In the genomic region with DNA sequence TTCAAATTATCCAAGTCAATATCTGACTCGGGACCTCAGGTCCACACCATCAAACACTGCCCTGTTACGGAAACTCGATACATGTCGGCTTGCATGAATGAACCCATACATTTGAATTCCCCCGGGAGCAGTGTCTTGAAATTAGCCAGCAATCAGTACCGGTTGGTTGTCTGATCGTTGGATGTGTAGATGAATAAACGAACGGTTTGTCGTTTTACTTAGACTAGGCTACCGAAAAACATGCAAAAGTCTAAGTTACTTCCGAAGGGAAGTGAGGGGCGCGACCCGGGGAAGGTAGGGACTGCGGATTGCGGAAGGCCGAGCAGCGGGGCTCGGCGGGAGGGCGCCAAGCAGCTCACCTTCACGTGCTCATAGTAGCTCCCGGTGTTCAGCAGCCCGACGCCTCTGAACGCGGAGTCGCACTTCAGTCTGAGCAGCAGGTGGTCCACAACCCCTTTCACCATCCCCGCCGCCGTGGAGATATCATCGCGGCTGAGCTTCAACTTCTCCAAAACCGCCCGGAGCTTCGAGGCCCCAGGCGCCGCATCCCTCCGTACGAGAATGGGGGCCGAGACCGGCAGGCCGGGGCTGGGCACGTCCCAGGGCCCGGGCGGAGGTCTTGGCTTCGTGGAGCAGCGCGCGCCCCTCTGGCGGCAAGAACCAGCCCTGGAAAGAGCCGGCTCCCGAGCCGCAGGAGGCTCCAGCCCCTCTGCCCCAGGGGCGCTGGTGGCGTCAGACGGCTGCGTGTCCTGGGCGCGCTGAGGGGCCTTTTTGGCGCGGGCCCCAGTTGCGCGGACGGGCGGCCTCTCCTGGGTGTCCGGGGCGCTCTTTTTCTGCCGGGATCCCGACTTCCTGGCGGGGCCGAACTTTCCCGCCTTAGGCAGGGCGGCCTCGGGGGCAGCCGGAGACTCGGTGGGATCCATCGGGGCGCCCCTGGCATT, we compare ENCODE assay signal across 8 cellular contexts. TPM values are rescaled to one million over a fixed set of nuclear protein-coding genes. Genes with fewer than 3 reads are reported as not detected.
DNase-seq lines count a peak whose midpoint lies in the region; ATAC-seq and TF ChIP-seq lines count a peak whose summit lies in the region.

No MANE protein-coding gene starts in this region.

- peak overlapping the region; percentile 26 to 82 for H3K27ac ChIP-seq in coronary artery

- in situ Hi-C loops in GM13977 (cut with MboI; ENCODE audit: low pct_unique_long_range_greater_than_20kb, low sequenced_read_pairs, unreplicated experiment) = no loop called here

- ATAC-seq in HG02588 (IDR thresholded peaks at IDR 0.05; ENCODE audit: unreplicated experiment) (peak; percentile 43), left lobe of liver (peak; percentile 70)

- DNase-seq in GM13977 (ENCODE audit: low spot score) = peak; percentile 58
- DNase-seq in NCI-H1417 (lab: John Stamatoyannopoulos, UW) = peak; percentile 38 to 92 (median 91)
- peak; percentile 24 for DNase-seq in activated CD4-positive, alpha-beta T cell treated with anti-CD3 and anti-CD28 coated beads for 1 hour
- peak; percentile 81 for DNase-seq in coronary artery (ENCODE audit: low spot score)
- peak; percentile 49 for DNase-seq in left lobe of liver (ENCODE audit: low spot score)
- DNase-seq in stimulated activated CD4-positive, alpha-beta T cell treated with anti-CD3 and anti-CD28 coated beads, TNF-alpha, amount 100 ng/mL, for 4 hours (ENCODE audit: low read depth in 3 of 3) = peak; percentile 8 to 38 (median 10)
- DNase-seq in SHP77 (lab: John Stamatoyannopoulos, UW) = no peak

- H3K4me3 ChIP-seq in coronary artery = peak overlapping the region; percentile 88

- no peak for TF ChIP-seq CTCF in GM13977 (IDR thresholded peaks at IDR 0.05; ENCODE audit: extremely low read depth, insufficient read depth, missing control alignments)
- TF ChIP-seq CTCF in coronary artery (IDR thresholded peaks at IDR 0.05) = no peak

RNA-seq across cellular contexts. Expression of gene CGAS, which starts 0.7 kb away (rescaled TPM):
- total RNA-seq in left lobe of liver = 0.35 TPM

RNA-seq across cellular contexts. Expression of gene MTO1, which starts 10.1 kb away (rescaled TPM):
- 30.4 TPM for total RNA-seq in left lobe of liver

RNA-seq across cellular contexts. Expression of gene DDX43, which starts 56.8 kb away (rescaled TPM):
- total RNA-seq in left lobe of liver = 0.28 TPM

Comparison
In these comparisons a context has a peak if more than half of its experiments do, and no peak if none do; other contexts are left out.
1. DNase-seq: peak in GM13977 (single experiment), NCI-H1417 (3 of 3), activated CD4-positive, alpha-beta T cell treated with anti-CD3 and anti-CD28 coated beads for 1 hour (single experiment), coronary artery (single experiment), left lobe of liver (single experiment) and stimulated activated CD4-positive, alpha-beta T cell treated with anti-CD3 and anti-CD28 coated beads, TNF-alpha, amount 100 ng/mL, for 4 hours (3 of 3); none in SHP77 (0 of 2).